6 cellular contexts compared by ENCODE assay signal in the genomic region with DNA sequence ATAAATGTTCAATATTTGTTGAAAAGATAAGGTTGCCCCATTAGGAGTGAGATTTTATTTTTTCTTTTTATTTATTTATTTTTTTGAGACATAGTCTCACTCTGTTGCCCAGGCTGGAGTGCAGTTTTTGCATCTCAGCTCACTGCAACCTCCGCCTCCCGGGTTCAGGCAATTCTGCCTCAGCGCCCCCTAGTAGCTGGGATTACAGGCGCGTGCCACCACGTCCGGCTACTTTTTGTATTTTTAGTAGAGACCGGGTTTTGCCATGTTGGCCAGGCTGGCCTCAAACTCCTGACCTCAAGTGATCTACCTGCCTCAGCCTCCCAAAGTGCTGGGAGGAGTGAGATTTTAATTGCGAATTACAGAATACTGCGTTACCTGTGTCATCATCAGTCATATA. TPM values are rescaled to one million over a fixed set of nuclear protein-coding genes. Genes with fewer than 3 reads are reported as not detected.
DNase-seq lines count a peak whose midpoint lies in the region; ATAC-seq and TF ChIP-seq lines count a peak whose summit lies in the region.
"Not testable (repeated sequence)": the region's sequence is repeated elsewhere in the genome, so short reads cannot be mapped to it uniquely, and the experiment has no call there.

No MANE protein-coding gene starts in this region.

- WGBS in endodermal cell (ENCODE audit: insufficient coverage in 1 of 2, insufficient read length in 1 of 2), 2 experiments, result 95 to 97% methylated on average over 10 of the region's 10 CpGs

- not testable (repeated sequence) for H3K4me2 ChIP-seq in DND-41 (ENCODE audit: insufficient read depth, low read length); HCT116 (ENCODE audit: low read length); OCI-LY7 (ENCODE audit: low read length); neural progenitor cell

- POLR2A ChIA-PET in HCT116 (lab: Charles Lee); OCI-LY7 (lab: Charles Lee); WTC11 (lab: Charles Lee): not testable (repeated sequence)

- not testable (repeated sequence) for BruUV-seq in HCT116 (replicated peaks; lab: Mats Ljungman, UMichigan); OCI-LY7 (replicated peaks; lab: Mats Ljungman, UMichigan)

- peaks cover 31% of the 10 kb centered on the region for H3F3A ChIP-seq in neural progenitor cell (ENCODE audit: low read depth)

- not testable (repeated sequence) for TF ChIP-seq RAD21 in HCT116 (IDR thresholded peaks at IDR 0.05; ENCODE audit: low read depth)

- CTCF ChIA-PET in HCT116 (lab: Charles Lee); OCI-LY7 (lab: Charles Lee; ENCODE audit: unreplicated experiment): not testable (repeated sequence)
- CTCF ChIA-PET in WTC11 (lab: Charles Lee), result interaction anchor here (0.9 to 1.2 kb wide), 6 partner anchors 15 to 592 kb away, joined by 3 to 4 read pairs (median 3); no protein-coding TSS in a partner anchor

- not testable (repeated sequence) for H4K20me1 ChIP-seq in DND-41 (ENCODE audit: insufficient read depth, low read length); HCT116 (ENCODE audit: insufficient read depth); OCI-LY7 (ENCODE audit: insufficient read depth, low read length); neural progenitor cell (ENCODE audit: low read depth)

- not testable (repeated sequence) for TF ChIP-seq POLR2A in HCT116 (IDR thresholded peaks at IDR 0.05; ENCODE audit: borderline replicate concordance, extremely low read depth, insufficient read depth, insufficient read length)

- not testable (repeated sequence) for H3K27me3 Mint-ChIP-seq in WTC11 (ENCODE audit: low read depth); endodermal cell (ENCODE audit: insufficient read depth); neural progenitor cell (ENCODE audit: insufficient read depth, low read depth)

- H3K4me1 ChIP-seq in DND-41 (ENCODE audit: insufficient read depth, low read length) (peaks cover 20% of the 10 kb centered on the region), HCT116 (ENCODE audit: control insufficient read depth in 1 of 2, insufficient read depth in 2 of 2, low read length in 2 of 2) (peaks cover 0 to 26% of the 10 kb centered on the region in 2 experiments; a peak in 3 of 4 replicates), OCI-LY7 (ENCODE audit: insufficient read depth, low read length, poor library complexity, severe bottlenecking) (peaks cover 17% of the 10 kb centered on the region)
- H3K4me1 ChIP-seq in endodermal cell (ENCODE audit: control insufficient read depth, insufficient read depth, low read length); neural progenitor cell: not testable (repeated sequence)

- H3K9ac ChIP-seq in DND-41 (ENCODE audit: low read depth, low read length); HCT116 (ENCODE audit: low read length); endodermal cell (ENCODE audit: extremely low read depth, low read length, poor library complexity, severe bottlenecking); neural progenitor cell: not testable (repeated sequence)

- H3K27me3 ChIP-seq in DND-41 (ENCODE audit: insufficient read depth, low read length, poor library complexity); HCT116 (ENCODE audit: insufficient read depth, low read length); endodermal cell (ENCODE audit: control insufficient read depth, insufficient read depth, low read length, poor library complexity, severe bottlenecking); neural progenitor cell: not testable (repeated sequence)

- H3K4me1 Mint-ChIP-seq in WTC11 (peaks cover 14% of the 10 kb centered on the region), endodermal cell (peaks cover 14% of the 10 kb centered on the region), neural progenitor cell (peaks cover 10% of the 10 kb centered on the region)

- intact Hi-C loops in HCT116 (cut with micrococcal nuclease); OCI-LY7 (cut with micrococcal nuclease; ENCODE audit: unreplicated experiment): not testable (repeated sequence)

- H3K4me3 ChIP-seq in DND-41 (ENCODE audit: low read depth in 1 of 2, low read length in 2 of 2); HCT116 (replicated peaks in 1 of 2; ENCODE audit: low read depth in 1 of 2, low read length in 2 of 2); OCI-LY7 (ENCODE audit: low read depth, low read length, poor library complexity, severe bottlenecking); endodermal cell (ENCODE audit: low read length); neural progenitor cell: not testable (repeated sequence)

- not testable (repeated sequence) for ATAC-seq in DND-41 (ENCODE audit: insufficient read depth, low read depth); HCT116; WTC11

- H3K9me3 ChIP-seq in DND-41 (ENCODE audit: insufficient read depth, low read length, severe bottlenecking); HCT116 (ENCODE audit: control insufficient read depth in 1 of 2, insufficient read depth in 1 of 2, low read depth in 1 of 2, low read length in 2 of 2); OCI-LY7 (ENCODE audit: low read length); endodermal cell (ENCODE audit: control insufficient read depth, low read length); neural progenitor cell (ENCODE audit: low read depth): not testable (repeated sequence)

- H3K27ac ChIP-seq in DND-41 (ENCODE audit: low read length); HCT116 (ENCODE audit: low read depth, low read length); OCI-LY7 (ENCODE audit: low read depth, low read length, poor library complexity, severe bottlenecking); endodermal cell (ENCODE audit: low read depth, low read length); neural progenitor cell: not testable (repeated sequence)

- TF ChIP-seq CTCF in DND-41 (IDR thresholded peaks at IDR 0.05; ENCODE audit: borderline replicate concordance, extremely low read depth, low read length, poor library complexity, severe bottlenecking) (peak; percentile 5), HCT116 (IDR thresholded peaks at IDR 0.05 in 2 of 3, conservative IDR thresholded peaks at IDR 0.05 in 1 of 3; ENCODE audit: borderline replicate concordance in 1 of 3, insufficient read depth in 1 of 3, low read depth in 2 of 3, low read length in 2 of 3) (peak in 2 of 3 experiments; percentile 16 to 27; a peak in 1 of 6 replicates), OCI-LY7 (conservative IDR thresholded peaks at IDR 0.05; ENCODE audit: low read length) (peak; percentile 51), endodermal cell (conservative IDR thresholded peaks at IDR 0.05) (peak; percentile 44), neural progenitor cell (IDR thresholded peaks at IDR 0.05) (peak; percentile 22)
- TF ChIP-seq CTCF in WTC11 (IDR thresholded peaks at IDR 0.05), result not testable (repeated sequence)

- H2AFZ ChIP-seq in DND-41 (ENCODE audit: low read depth, low read length); HCT116 (ENCODE audit: low read depth, low read length, poor library complexity, severe bottlenecking); OCI-LY7 (ENCODE audit: low read length); neural progenitor cell (replicated peaks): not testable (repeated sequence)

- DNase-seq in DND-41; HCT116 (ENCODE audit: low read depth, low spot score); OCI-LY7 (ENCODE audit: low spot score); neural progenitor cell (ENCODE audit: low spot score): not testable (repeated sequence)
- DNase-seq in WTC11 (ENCODE audit: low spot score), result peak; percentile 28
- peak; percentile 58 for DNase-seq in endodermal cell

- 0 out of 2 replicates have a peak overlapping the region, but pooled peaks have one; percentile 18 for H3K27ac Mint-ChIP-seq in WTC11
- H3K27ac Mint-ChIP-seq in endodermal cell, neural progenitor cell: not testable (repeated sequence)

- H3K4me3 Mint-ChIP-seq in WTC11, endodermal cell: not testable (repeated sequence)
- H3K4me3 Mint-ChIP-seq in neural progenitor cell, result peak overlapping the region; percentile 62

- RAD21 ChIA-PET in HCT116 (lab: Charles Lee; ENCODE audit: low non-redundant PET in 1 of 2, low total read pairs in 2 of 2, uncharacterized antibody in 2 of 2, unreplicated experiment in 2 of 2), result not testable (repeated sequence)

- H3K36me3 Mint-ChIP-seq in WTC11; endodermal cell (ENCODE audit: low read depth); neural progenitor cell: not testable (repeated sequence)

- not testable (repeated sequence) for H3K9me2 ChIP-seq in HCT116 (ENCODE audit: insufficient read depth); OCI-LY7 (ENCODE audit: insufficient read depth, low read length)

- not testable (repeated sequence) for H3K9me3 Mint-ChIP-seq in WTC11, endodermal cell, neural progenitor cell

- not testable (repeated sequence) for H3K79me2 ChIP-seq in DND-41 (ENCODE audit: insufficient read depth, low read length); HCT116 (ENCODE audit: insufficient read depth, low read length); OCI-LY7 (ENCODE audit: insufficient read depth, low read depth, low read length)
- H3K79me2 ChIP-seq in neural progenitor cell (ENCODE audit: low read depth), result peaks cover 12% of the 10 kb centered on the region

- H3K36me3 ChIP-seq in DND-41 (ENCODE audit: insufficient read depth, low read length); HCT116 (ENCODE audit: control insufficient read depth in 1 of 2, insufficient read depth in 2 of 2, low read length in 2 of 2); OCI-LY7 (ENCODE audit: insufficient read depth, low read length); endodermal cell (ENCODE audit: control insufficient read depth, insufficient read depth, low read length); neural progenitor cell: not testable (repeated sequence)

RNA-seq across cellular contexts. Expression of gene FAM161A, which starts 2.6 kb away (rescaled TPM):
- 7.3 TPM for total RNA-seq in HCT116 (2021; ENCODE audit: unreplicated experiment)
- polyA plus RNA-seq in HCT116 (2012), result 1.1 and 1.7 TPM in 2 replicates
- 1.8 and 3.5 TPM in 2 replicates for total RNA-seq in OCI-LY7 (2014; rRNA removed; shearing (Covaris generic))
- total RNA-seq in OCI-LY7 (2022), result 4.6 and 6.3 TPM in 2 replicates
- total RNA-seq in WTC11 (2021), result 11.0 to 12.4 TPM (median 11.9 TPM) in 3 replicates
- 10 to 100 TPM; 15.1 to 19.0 TPM for total RNA-seq in endodermal cell
- polyA plus RNA-seq in endodermal cell (2013, experiment 1 of 2), result 8.7 TPM
- 11.9 TPM for polyA plus RNA-seq in endodermal cell (2013, experiment 2 of 2)
- total RNA-seq in neural progenitor cell (ENCODE audit: low replicate concordance), result 19.6 and 23.3 TPM in 2 replicates

RNA-seq across cellular contexts. Expression of gene CCT4, which starts 37.2 kb away (rescaled TPM):
- 316 TPM for total RNA-seq in HCT116 (2021; ENCODE audit: unreplicated experiment)
- polyA plus RNA-seq in HCT116 (2012), result 134 and 185 TPM in 2 replicates
- 144 and 196 TPM in 2 replicates for total RNA-seq in OCI-LY7 (2014; rRNA removed; shearing (Covaris generic))
- 192 and 232 TPM in 2 replicates for total RNA-seq in OCI-LY7 (2022)
- 345 to 362 TPM (median 359 TPM) in 3 replicates for total RNA-seq in WTC11 (2021)
- 100 to 1,000 TPM; 259 to 315 TPM for total RNA-seq in endodermal cell
- 229 TPM for polyA plus RNA-seq in endodermal cell (2013, experiment 1 of 2)
- 214 TPM for polyA plus RNA-seq in endodermal cell (2013, experiment 2 of 2)
- 314 and 381 TPM in 2 replicates for total RNA-seq in neural progenitor cell (ENCODE audit: low replicate concordance)

RNA-seq across cellular contexts. Expression of gene COMMD1, which starts 54.2 kb away (rescaled TPM):
- 16.1 TPM for total RNA-seq in HCT116 (2021; ENCODE audit: unreplicated experiment)
- 11.7 and 14.7 TPM in 2 replicates for polyA plus RNA-seq in HCT116 (2012)
- 22.1 and 22.6 TPM in 2 replicates for total RNA-seq in OCI-LY7 (2014; rRNA removed; shearing (Covaris generic))
- total RNA-seq in OCI-LY7 (2022), result 17.7 and 22.0 TPM in 2 replicates
- 21.4 to 24.7 TPM (median 21.8 TPM) in 3 replicates for total RNA-seq in WTC11 (2021)
- total RNA-seq in endodermal cell, result 10 to 100 TPM; 27.8 to 28.4 TPM
- 37.4 TPM for polyA plus RNA-seq in endodermal cell (2013, experiment 1 of 2)
- 39.8 TPM for polyA plus RNA-seq in endodermal cell (2013, experiment 2 of 2)
- total RNA-seq in neural progenitor cell (ENCODE audit: low replicate concordance), result 26.7 and 36.9 TPM in 2 replicates
